Comparison of ENCODE assay signal across 23 cellular contexts in the genomic region with DNA sequence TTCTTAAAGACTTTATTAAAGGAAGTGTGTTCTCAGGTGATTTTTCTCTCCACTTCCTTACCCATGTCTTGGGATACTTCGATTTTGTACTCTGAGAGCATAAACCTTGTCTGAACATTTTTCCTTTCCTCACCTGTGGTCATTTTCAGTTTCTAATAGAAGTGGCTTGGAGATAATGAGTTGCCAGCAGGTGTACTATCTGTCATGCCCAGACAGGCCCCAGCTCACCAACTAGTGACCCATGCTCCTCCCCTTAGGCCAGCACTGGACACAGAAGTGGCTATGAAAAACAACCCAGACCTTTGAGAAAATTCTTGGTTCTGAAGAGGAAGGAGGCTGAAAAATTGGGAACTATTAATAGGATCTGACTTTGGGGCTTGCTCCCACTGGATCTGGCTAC. TPM values are rescaled to one million over a fixed set of nuclear protein-coding genes. Genes with fewer than 3 reads are reported as not detected.
A peak's percentile ranks its signal among the peaks of the same experiment; 100 is the strongest.
DNase-seq lines count a peak whose midpoint lies in the region; ATAC-seq and TF ChIP-seq lines count a peak whose summit lies in the region.
"Had no signal": no experiment of that assay in that cellular context is flagged by ENCODE, and none has a peak within 500 bp of the region (broad histone marks: within the 10 kb centered on the region; RNA-seq: fewer than 3 reads in every experiment).

No MANE protein-coding gene starts in this region.

- H3K4me1 Mint-ChIP-seq in stimulated activated naive CD8-positive, alpha-beta T cell treated with anti-CD3 and anti-CD28 coated beads, Interleukin-15, amount 100 ng/mL, for 72 hours: peaks cover 6% of the 10 kb centered on the region
- H3K4me1 Mint-ChIP-seq: activated CD8-positive, alpha-beta memory T cell treated with anti-CD3 and anti-CD28 coated beads, Interleukin-2, amount 10 ng/mL, durations not matched to agents 7 days and 5 days; brain had no signal

- TF ChIP-seq CTCF in GM12865 (IDR thresholded peaks at IDR 0.05; ENCODE audit: insufficient read depth, low read depth, low read length, missing control alignments): no peak

- ATAC-seq in GM19043 (IDR thresholded peaks at IDR 0.05; ENCODE audit: low read depth, unreplicated experiment) (peak; percentile 43), HG02610 (IDR thresholded peaks at IDR 0.05; ENCODE audit: unreplicated experiment) (peak; percentile 63), HG03442 (IDR thresholded peaks at IDR 0.05; ENCODE audit: unreplicated experiment) (peak; percentile 71), esophagus mucosa (no peak)
- no peak for ATAC-seq in stimulated activated naive CD8-positive, alpha-beta T cell treated with anti-CD3 and anti-CD28 coated beads, Interleukin-15, amount 100 ng/mL, for 72 hours
- ATAC-seq: activated CD8-positive, alpha-beta memory T cell treated with anti-CD3 and anti-CD28 coated beads, Interleukin-2, amount 10 ng/mL, durations not matched to agents 7 days and 5 days had no signal

- DNase-seq in GM12865 (ENCODE audit: low read depth) (peak; percentile 48), activated gamma-delta T cell (lab: John Stamatoyannopoulos, UW) (no peak), cerebellar nuclear complex (lab: John Stamatoyannopoulos, UW) (no peak)
- no peak for DNase-seq in stimulated activated naive CD8-positive, alpha-beta T cell treated with anti-CD3 and anti-CD28 coated beads, Interleukin-15, amount 100 ng/mL, for 72 hours
- DNase-seq: activated CD4-positive, alpha-beta T cell treated with anti-CD3 and anti-CD28 coated beads for 4 hours; activated CD8-positive, alpha-beta memory T cell treated with anti-CD3 and anti-CD28 coated beads, Interleukin-2, amount 10 ng/mL, durations not matched to agents 7 days and 5 days; hypothalamus; IMR-90; islet precursor cell; MG63; NCI-H187 treated with DMSO at 0.1 percent for 48 hours; occipital lobe; spleen; stimulated activated CD4-positive, alpha-beta T cell treated with anti-CD3 and anti-CD28 coated beads, Interleukin-4, amount 100 ng/mL, for 4 hours had no signal

- no peak overlapping the region for H3K4me3 ChIP-seq in GM12865 (ENCODE audit: low read depth, low read length)
- H3K4me3 ChIP-seq: MG63, spleen had no signal

- no peak overlapping the region for H3K4me3 Mint-ChIP-seq in stimulated activated naive CD8-positive, alpha-beta T cell treated with anti-CD3 and anti-CD28 coated beads, Interleukin-15, amount 100 ng/mL, for 72 hours
- H3K4me3 Mint-ChIP-seq: activated CD8-positive, alpha-beta memory T cell treated with anti-CD3 and anti-CD28 coated beads, Interleukin-2, amount 10 ng/mL, durations not matched to agents 7 days and 5 days; brain had no signal

- H3K9me3 Mint-ChIP-seq in stimulated activated naive CD8-positive, alpha-beta T cell treated with anti-CD3 and anti-CD28 coated beads, Interleukin-15, amount 100 ng/mL, for 72 hours: no peaks in the 10 kb centered on the region
- H3K9me3 Mint-ChIP-seq: brain had no signal

- peaks cover 14% of the 10 kb centered on the region for H3K27me3 Mint-ChIP-seq in stimulated activated naive CD8-positive, alpha-beta T cell treated with anti-CD3 and anti-CD28 coated beads, Interleukin-15, amount 100 ng/mL, for 72 hours
- H3K27me3 Mint-ChIP-seq: activated CD8-positive, alpha-beta memory T cell treated with anti-CD3 and anti-CD28 coated beads, Interleukin-2, amount 10 ng/mL, durations not matched to agents 7 days and 5 days had no signal

- no peak overlapping the region for H3K27ac Mint-ChIP-seq in stimulated activated naive CD8-positive, alpha-beta T cell treated with anti-CD3 and anti-CD28 coated beads, Interleukin-15, amount 100 ng/mL, for 72 hours
- H3K27ac Mint-ChIP-seq: activated CD8-positive, alpha-beta memory T cell treated with anti-CD3 and anti-CD28 coated beads, Interleukin-2, amount 10 ng/mL, durations not matched to agents 7 days and 5 days; brain had no signal

RNA-seq across cellular contexts. Expression of gene SMIM32, which starts 49.2 kb away (rescaled TPM):
- total RNA-seq in esophagus mucosa: not detected
- total RNA-seq: A673; activated CD8-positive, alpha-beta memory T cell treated with anti-CD3 and anti-CD28 coated beads, Interleukin-2, amount 10 ng/mL, durations not matched to agents 7 days and 5 days; IMR-90; lung microvascular endothelial cell; myocyte; occipital lobe; urinary bladder had no signal

Comparison
In these comparisons a context has a peak if more than half of its experiments do, and no peak if none do; other contexts are left out.
1. ATAC-seq: peak in GM19043 (single experiment), HG02610 (single experiment) and HG03442 (single experiment); none in stimulated activated naive CD8-positive, alpha-beta T cell treated with anti-CD3 and anti-CD28 coated beads, Interleukin-15, amount 100 ng/mL, for 72 hours (single experiment) and esophagus mucosa (single experiment).